In the genomic region with DNA sequence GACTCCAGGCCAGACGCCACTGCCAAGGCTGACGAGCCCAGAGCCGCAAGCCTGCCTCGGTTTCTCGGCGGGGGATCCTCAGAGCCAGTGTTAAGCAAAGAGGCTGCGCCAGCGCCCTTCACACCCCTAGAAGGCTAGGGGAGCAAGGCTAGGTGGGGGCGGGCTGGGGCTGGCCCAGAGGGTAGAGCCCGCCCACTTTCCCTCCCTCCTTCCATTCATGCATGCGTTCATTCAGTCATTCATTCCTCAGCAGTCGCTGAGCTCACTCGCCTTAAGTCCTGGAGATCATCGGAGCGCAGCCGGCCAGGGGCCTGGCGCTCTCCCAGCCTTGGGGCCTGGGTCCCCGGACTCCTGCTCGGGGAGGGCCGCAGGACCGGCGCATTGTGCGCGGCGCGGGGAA, we compare ENCODE assay signal across 8 cellular contexts.
DNase-seq lines count a peak whose midpoint lies in the region; ATAC-seq and TF ChIP-seq lines count a peak whose summit lies in the region.
"Not testable (repeated sequence)": the region's sequence is repeated elsewhere in the genome, so short reads cannot be mapped to it uniquely, and the experiment has no call there.

No MANE protein-coding gene starts in this region.

- not testable (repeated sequence) for H3K36me3 ChIP-seq in CD4-positive, CD25-positive, alpha-beta regulatory T cell (ENCODE audit: control insufficient read depth, insufficient read depth, low read length)

- not testable (repeated sequence) for H3K4me1 Mint-ChIP-seq in CD4-positive, CD25-positive, alpha-beta regulatory T cell; activated CD8-positive, alpha-beta T cell treated with anti-CD3 and anti-CD28 coated beads for 36 hours (ENCODE audit: low read depth); naive thymus-derived CD8-positive, alpha-beta T cell

- POLR2A ChIA-PET in activated CD8-positive, alpha-beta T cell treated with anti-CD3 and anti-CD28 coated beads for 36 hours (lab: Charles Lee); naive thymus-derived CD8-positive, alpha-beta T cell (lab: Charles Lee): not testable (repeated sequence)

- not testable (repeated sequence) for DNase-seq in CD4-positive, CD25-positive, alpha-beta regulatory T cell; activated CD8-positive, alpha-beta T cell treated with anti-CD3 and anti-CD28 coated beads for 36 hours; Right ventricle myocardium superior; naive thymus-derived CD8-positive, alpha-beta T cell

- peak; percentile 34 to 44 for ATAC-seq in CD4-positive, CD25-positive, alpha-beta regulatory T cell (ENCODE audit: low read depth in 2 of 2)
- ATAC-seq in GM19324 (IDR thresholded peaks at IDR 0.05; ENCODE audit: low FRiP score, unreplicated experiment) (peak; percentile 50), GM21576 (IDR thresholded peaks at IDR 0.05; ENCODE audit: unreplicated experiment) (peak; percentile 30), HG02798 (IDR thresholded peaks at IDR 0.05; ENCODE audit: poor library complexity, unreplicated experiment) (peak; percentile 38), HG03442 (IDR thresholded peaks at IDR 0.05; ENCODE audit: unreplicated experiment) (peak; percentile 26), Right ventricle myocardium superior (ENCODE audit: poor library complexity) (peak; percentile 76)
- ATAC-seq in activated CD8-positive, alpha-beta T cell treated with anti-CD3 and anti-CD28 coated beads for 36 hours = peak; percentile 56
- peak; percentile 44 to 49 for ATAC-seq in naive thymus-derived CD8-positive, alpha-beta T cell

- not testable (repeated sequence) for H3K9me3 Mint-ChIP-seq in CD4-positive, CD25-positive, alpha-beta regulatory T cell; activated CD8-positive, alpha-beta T cell treated with anti-CD3 and anti-CD28 coated beads for 36 hours; naive thymus-derived CD8-positive, alpha-beta T cell

- H3K36me3 Mint-ChIP-seq in CD4-positive, CD25-positive, alpha-beta regulatory T cell; activated CD8-positive, alpha-beta T cell treated with anti-CD3 and anti-CD28 coated beads for 36 hours (ENCODE audit: low read depth); naive thymus-derived CD8-positive, alpha-beta T cell: not testable (repeated sequence)

- intact Hi-C loops in activated CD8-positive, alpha-beta T cell treated with anti-CD3 and anti-CD28 coated beads for 36 hours (cut with micrococcal nuclease); Right ventricle myocardium superior (cut with DNase I): not testable (repeated sequence)

- H3K27me3 ChIP-seq in CD4-positive, CD25-positive, alpha-beta regulatory T cell (ENCODE audit: control insufficient read depth, insufficient read depth, low read length) = not testable (repeated sequence)

- not testable (repeated sequence) for H3K4me3 Mint-ChIP-seq in CD4-positive, CD25-positive, alpha-beta regulatory T cell; activated CD8-positive, alpha-beta T cell treated with anti-CD3 and anti-CD28 coated beads for 36 hours; naive thymus-derived CD8-positive, alpha-beta T cell

- not testable (repeated sequence) for H3K27me3 Mint-ChIP-seq in CD4-positive, CD25-positive, alpha-beta regulatory T cell; activated CD8-positive, alpha-beta T cell treated with anti-CD3 and anti-CD28 coated beads for 36 hours; naive thymus-derived CD8-positive, alpha-beta T cell

- H3K4me3 ChIP-seq in CD4-positive, CD25-positive, alpha-beta regulatory T cell (ENCODE audit: low read depth, low read length) = not testable (repeated sequence)

- CTCF ChIA-PET in activated CD8-positive, alpha-beta T cell treated with anti-CD3 and anti-CD28 coated beads for 36 hours (lab: Charles Lee) = not testable (repeated sequence)

- not testable (repeated sequence) for H3K4me1 ChIP-seq in CD4-positive, CD25-positive, alpha-beta regulatory T cell (ENCODE audit: control insufficient read depth, insufficient read depth, low read length, poor library complexity, severe bottlenecking)

- H3K27ac ChIP-seq in CD4-positive, CD25-positive, alpha-beta regulatory T cell (ENCODE audit: insufficient read depth, low read length, poor library complexity, severe bottlenecking) = not testable (repeated sequence)

- H3K9me3 ChIP-seq in CD4-positive, CD25-positive, alpha-beta regulatory T cell (ENCODE audit: control insufficient read depth in 2 of 2, low read length in 2 of 2) = not testable (repeated sequence)

- not testable (repeated sequence) for H3K27ac Mint-ChIP-seq in CD4-positive, CD25-positive, alpha-beta regulatory T cell; activated CD8-positive, alpha-beta T cell treated with anti-CD3 and anti-CD28 coated beads for 36 hours; naive thymus-derived CD8-positive, alpha-beta T cell

- TF ChIP-seq CTCF in activated CD8-positive, alpha-beta T cell treated with anti-CD3 and anti-CD28 coated beads for 36 hours (IDR thresholded peaks at IDR 0.05) = not testable (repeated sequence)

Comparison
In these comparisons a context has a peak if more than half of its experiments do, and no peak if none do; other contexts are left out.
1. ATAC-seq: peak in every context shown above with its lines; median percentile 76 in Right ventricle myocardium superior; 56 in activated CD8-positive, alpha-beta T cell treated with anti-CD3 and anti-CD28 coated beads for 36 hours; 50 in GM19324; 46 in naive thymus-derived CD8-positive, alpha-beta T cell; 39 in CD4-positive, CD25-positive, alpha-beta regulatory T cell; 38 in HG02798; 30 in GM21576; 26 in HG03442.